19 cellular contexts compared by ENCODE assay signal in genomic region chr7:95971716-95972115, GRCh38.
"Had no signal": no experiment of that assay in that cellular context is flagged by ENCODE, and none has a peak within 500 bp of the region (broad histone marks: within the 10 kb centered on the region; RNA-seq: fewer than 3 reads in every experiment).

No MANE protein-coding gene starts in this region.

- H3K4me1 ChIP-seq: lower lobe of right lung, neural progenitor cell, pancreas, spleen, suprapubic skin, uterus had no signal

- H2AFZ ChIP-seq: neural progenitor cell had no signal

- H3K9me3 ChIP-seq: lower lobe of right lung, pancreas, prostate gland, sigmoid colon, spleen, suprapubic skin, tibial nerve, uterus had no signal

- H3K4me2 ChIP-seq: neural progenitor cell had no signal

- DNase-seq: kidney glomerular epithelial cell; lower lobe of right lung; mammary epithelial cell; mesenchymal stem cell; naive thymus-derived CD8-positive, alpha-beta T cell; nephron progenitor cell; pancreas; posterior cingulate gyrus; retina; sigmoid colon; small intestine; spleen; stimulated activated CD4-positive, alpha-beta T cell treated with anti-CD3 and anti-CD28 coated beads, Interleukin-4, amount 100 ng/mL, for 24 hours; stimulated activated naive CD4-positive, alpha-beta T cell; uterus had no signal

- H3K27me3 ChIP-seq: neural progenitor cell, pancreas, sigmoid colon, spleen, suprapubic skin, tibial nerve, uterus had no signal

- H3K27ac ChIP-seq: lower lobe of right lung, neural progenitor cell, pancreas, prostate gland, sigmoid colon, spleen, suprapubic skin, tibial nerve, uterus had no signal

- H3K4me3 ChIP-seq: lower lobe of right lung, neural progenitor cell, pancreas, prostate gland, sigmoid colon, spleen, suprapubic skin, tibial nerve, uterus had no signal

- H3K36me3 ChIP-seq: lower lobe of right lung, neural progenitor cell, pancreas, prostate gland, sigmoid colon, spleen, suprapubic skin, tibial nerve, uterus had no signal
